ENCODE assay signal across 5 cellular contexts in genomic region chr1:51127152-51127551, GRCh38. TPM values are rescaled to one million over a fixed set of nuclear protein-coding genes. Genes with fewer than 3 reads are reported as not detected.
"Had no signal": no experiment of that assay in that cellular context is flagged by ENCODE, and none has a peak within 500 bp of the region (broad histone marks: within the 10 kb centered on the region; RNA-seq: fewer than 3 reads in every experiment).

No MANE protein-coding gene starts in this region.

RNA-seq across cellular contexts. Expression of gene C1orf185, which starts 25.1 kb away (rescaled TPM):
- total RNA-seq: GM23248, H4, H7, H9, HFFc6 had no signal
- polyA plus RNA-seq: GM23248 had no signal
